Comparison of ENCODE assay signal across 7 cellular contexts in the genomic region with DNA sequence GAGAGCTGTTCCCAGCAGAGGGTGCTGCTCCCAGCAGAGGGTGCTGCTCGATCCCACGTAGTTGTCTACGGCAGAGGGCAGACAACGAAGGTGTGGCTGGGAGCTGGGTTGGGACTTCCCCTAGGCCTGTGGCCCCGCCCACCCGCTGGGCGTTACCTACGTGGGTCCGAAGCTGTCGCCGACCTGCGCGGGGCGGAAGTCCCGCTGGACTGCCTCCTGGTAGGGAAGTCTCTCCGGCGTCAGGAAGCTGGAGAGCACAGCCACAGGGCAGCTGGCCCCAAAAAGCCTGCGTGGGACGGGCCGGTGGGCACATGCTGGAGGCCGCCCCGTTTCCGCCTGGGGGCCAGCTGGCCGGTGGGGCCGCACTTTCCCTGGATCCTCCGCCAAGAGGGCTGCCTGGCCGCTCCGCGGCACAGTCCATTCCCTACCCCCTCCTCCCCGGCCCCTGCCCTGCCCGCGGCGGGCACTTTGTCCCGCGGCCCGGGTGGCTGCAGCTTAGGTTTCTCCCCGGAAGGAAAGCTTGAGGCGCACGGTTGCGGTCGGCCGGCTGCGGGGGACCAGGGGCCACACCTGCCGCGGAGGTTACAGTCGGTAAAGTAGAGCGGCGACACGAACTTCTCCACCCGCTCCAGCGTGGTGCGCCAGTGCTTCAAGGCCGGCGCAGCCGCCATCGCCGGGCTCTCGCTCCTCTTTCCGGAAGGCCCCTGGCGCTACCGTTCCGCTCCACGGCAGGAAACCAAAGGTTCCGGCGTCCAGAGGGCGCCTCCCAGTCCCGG. TPM values are rescaled to one million over a fixed set of nuclear protein-coding genes. Genes with fewer than 3 reads are reported as not detected.
DNase-seq lines count a peak whose midpoint lies in the region; ATAC-seq and TF ChIP-seq lines count a peak whose summit lies in the region.

A gene (minus strand): TSS at position 695 of the 776 bp plus-strand sequence. CDS start 24 bp downstream, at position 671.

- H3K4me3 ChIP-seq in astrocyte of the cerebellum (ENCODE audit: low read depth, low read length) = peak within 1 kb of the TSS; percentile 87

- in situ Hi-C loops in astrocyte of the cerebellum (cut with HindIII; ENCODE audit: low sequenced_read_pairs) = no loop called here

- DNase-seq in NCI-H2029 treated with DMSO at 0.1 percent for 48 hours (lab: John Stamatoyannopoulos, UW) (peak; percentile 54), T-helper 9 cell (peak; percentile 86), astrocyte of the cerebellum (ENCODE audit: low read depth) (peak; percentile 79), hepatic stellate cell (ENCODE audit: low spot score) (peak; percentile 95), renal cortical epithelial cell (ENCODE audit: low read depth) (peak; percentile 94)

- TF ChIP-seq CTCF in astrocyte of the cerebellum (IDR thresholded peaks at IDR 0.05; ENCODE audit: low read depth, low read length, missing control alignments) = peak; percentile 75

- peak; percentile 80 for ATAC-seq in GM18508 (IDR thresholded peaks at IDR 0.05; ENCODE audit: insufficient read depth, unreplicated experiment)
- ATAC-seq in HG03025 (IDR thresholded peaks at IDR 0.05; ENCODE audit: low FRiP score, unreplicated experiment) = peak; percentile 76

RNA-seq across cellular contexts. Expression of the gene that starts here (rescaled TPM):
- total RNA-seq in renal cortical epithelial cell = 38.0 and 66.6 TPM in 2 replicates

Comparison
In these comparisons a context has a peak if more than half of its experiments do, and no peak if none do; other contexts are left out.
1. Peak in every context shown above with its lines: DNase-seq, ATAC-seq and H3K4me3 ChIP-seq.